ENCODE assay signal across 8 cellular contexts in the genomic region with DNA sequence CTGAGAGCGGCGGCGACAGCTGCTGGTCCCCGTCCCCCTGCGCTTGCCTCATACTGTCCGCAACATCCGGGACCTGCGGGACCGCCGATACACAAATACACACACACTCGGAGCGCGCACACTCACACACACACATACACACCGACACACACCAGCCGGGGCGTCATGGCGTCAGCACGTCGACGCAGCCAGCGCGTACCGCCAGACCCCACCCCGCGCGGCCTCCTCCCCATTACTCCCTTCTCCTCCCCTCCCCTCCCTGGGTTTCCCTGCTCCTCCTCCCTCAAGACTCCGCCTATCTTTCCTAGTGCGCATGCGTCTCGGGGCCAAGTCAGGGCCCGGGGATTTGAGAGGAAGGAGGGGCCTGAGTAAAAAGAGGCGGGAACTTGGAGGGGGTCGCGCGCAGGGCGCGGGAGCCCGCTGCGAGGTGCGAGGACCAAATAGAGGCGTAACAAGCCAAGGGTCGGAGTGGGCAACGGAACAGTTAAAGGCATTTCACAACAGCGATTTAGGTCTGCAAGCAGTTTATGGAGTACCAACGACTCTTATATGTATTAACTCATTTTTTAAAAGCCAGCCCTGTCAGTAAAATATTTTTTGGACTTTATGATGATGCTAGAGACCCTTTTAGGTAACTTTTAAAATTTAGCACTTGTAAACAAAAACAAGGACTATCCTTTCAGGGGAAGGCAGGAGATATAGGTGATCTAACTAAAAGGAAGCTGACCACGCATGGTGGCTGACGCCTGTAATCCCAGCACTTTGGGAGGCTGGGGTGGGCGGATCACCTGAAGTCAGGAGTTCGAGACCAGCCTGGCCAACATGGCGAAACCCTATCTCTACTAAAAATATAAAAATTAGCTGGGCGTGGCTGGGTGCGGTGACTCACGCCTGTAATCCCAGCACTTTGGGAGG. TPM values are rescaled to one million over a fixed set of nuclear protein-coding genes. Genes with fewer than 3 reads are reported as not detected.
DNase-seq lines count a peak whose midpoint lies in the region; ATAC-seq and TF ChIP-seq lines count a peak whose summit lies in the region.

A gene (minus strand): TSS at position 165 of the 915 bp plus-strand sequence. CDS start 55,287 bp downstream, outside the sequence.

- H3K36me3 ChIP-seq in CD8-positive, alpha-beta T cell (ENCODE audit: insufficient read depth, low read length), result peaks cover 8% of the 10 kb centered on the region
- peaks cover 7% of the 10 kb centered on the region for H3K36me3 ChIP-seq in effector memory CD4-positive, alpha-beta T cell (ENCODE audit: control insufficient read depth, insufficient read depth, low read length)

- CTCF ChIA-PET in CD8-positive, alpha-beta T cell (lab: Charles Lee), result interaction anchor here (0.6 to 1.9 kb wide), 3 partner anchors 17 to 250 kb away, joined by 3 to 13 read pairs (median 4); no protein-coding TSS in a partner anchor
- CTCF ChIA-PET in activated CD8-positive, alpha-beta memory T cell treated with anti-CD3 and anti-CD28 coated beads for 36 hours (lab: Charles Lee), result interaction anchor here (0.7 to 1.3 kb wide), 5 partner anchors 18 to 162 kb away, joined by 3 to 8 read pairs (median 6); a partner anchor contains a TSS

- no peaks in the 10 kb centered on the region for H3K27me3 Mint-ChIP-seq in CD8-positive, alpha-beta T cell (ENCODE audit: low read depth)

- peak; percentile 97 to 99 (median 99) for DNase-seq in CD8-positive, alpha-beta T cell
- DNase-seq in HT-29 (ENCODE audit: low spot score) (peak; percentile 97), NOMO-1 (lab: John Stamatoyannopoulos, UW; ENCODE audit: unreplicated experiment in 2 of 2) (peak; percentile 97 to 99), medulla oblongata (ENCODE audit: extremely low spot score) (peak; percentile 100)
- peak; percentile 98 to 99 (median 98) for DNase-seq in effector memory CD4-positive, alpha-beta T cell
- peak; percentile 99 for DNase-seq in stimulated activated CD8-positive, alpha-beta memory T cell treated with anti-CD3 and anti-CD28 coated beads, Interleukin-12 subunit alpha, Interleukin-12 subunit beta, amount 100 ng/mL, for 1 hour (ENCODE audit: low read depth)

- peak; percentile 94 for ATAC-seq in CD8-positive, alpha-beta T cell
- peak; percentile 69 for ATAC-seq in GM19467 (IDR thresholded peaks at IDR 0.05; ENCODE audit: unreplicated experiment)

- intact Hi-C loops in CD8-positive, alpha-beta T cell (cut with DNase I, micrococcal nuclease), result loop anchor here (1.0 to 5.0 kb wide), 13 partner anchors 10 to 474 kb away; a partner anchor contains a TSS

- H3K27ac ChIP-seq in CD8-positive, alpha-beta T cell (ENCODE audit: low read depth, low read length), result peak within 1 kb of the TSS; percentile 91
- peak within 1 kb of the TSS; percentile 98 for H3K27ac ChIP-seq in effector memory CD4-positive, alpha-beta T cell (ENCODE audit: insufficient read depth, low read length, poor library complexity, severe bottlenecking)

- H3K27me3 ChIP-seq in CD8-positive, alpha-beta T cell (ENCODE audit: insufficient read depth, low read length), result no peaks in the 10 kb centered on the region
- no peaks in the 10 kb centered on the region for H3K27me3 ChIP-seq in effector memory CD4-positive, alpha-beta T cell (replicated peaks; ENCODE audit: control insufficient read depth, insufficient read depth, low read length, poor library complexity, severe bottlenecking)

- H3K36me3 Mint-ChIP-seq in CD8-positive, alpha-beta T cell, result peaks cover 28% of the 10 kb centered on the region

- peak within 1 kb of the TSS; percentile 100 for H3K27ac Mint-ChIP-seq in CD8-positive, alpha-beta T cell

- H3K4me1 ChIP-seq in CD8-positive, alpha-beta T cell (ENCODE audit: insufficient read depth, low read length), result peaks cover 29% of the 10 kb centered on the region
- H3K4me1 ChIP-seq in effector memory CD4-positive, alpha-beta T cell (ENCODE audit: control insufficient read depth, insufficient read depth, low read length, poor library complexity, severe bottlenecking), result peaks cover 28% of the 10 kb centered on the region

- peak within 1 kb of the TSS; percentile 97 for H3K4me3 Mint-ChIP-seq in CD8-positive, alpha-beta T cell

- peaks cover 49% of the 10 kb centered on the region for H3K4me1 Mint-ChIP-seq in CD8-positive, alpha-beta T cell (ENCODE audit: low read depth)

- H3K9me3 Mint-ChIP-seq in CD8-positive, alpha-beta T cell, result no peaks in the 10 kb centered on the region

- POLR2A ChIA-PET in CD8-positive, alpha-beta T cell (lab: Charles Lee), result interaction anchor here (0.6 to 3.4 kb wide), 9 partner anchors 9 to 110 kb away, joined by 3 to 12 read pairs (median 4); a partner anchor contains a TSS
- POLR2A ChIA-PET in activated CD8-positive, alpha-beta memory T cell treated with anti-CD3 and anti-CD28 coated beads for 36 hours (lab: Charles Lee), result interaction anchor here (0.9 to 1.0 kb wide), 2 partner anchors 30 to 37 kb away, joined by 4 to 11 read pairs; no protein-coding TSS in a partner anchor

- peak within 1 kb of the TSS; percentile 81 for H3K4me3 ChIP-seq in CD8-positive, alpha-beta T cell (ENCODE audit: low read depth, low read length)
- H3K4me3 ChIP-seq in effector memory CD4-positive, alpha-beta T cell (ENCODE audit: insufficient read depth, low read depth, low read length, poor library complexity, severe bottlenecking), result peak within 1 kb of the TSS; percentile 60

- no peaks in the 10 kb centered on the region for H3K9me3 ChIP-seq in CD8-positive, alpha-beta T cell (ENCODE audit: low read length)
- H3K9me3 ChIP-seq in effector memory CD4-positive, alpha-beta T cell (ENCODE audit: control insufficient read depth, low read length), result no peaks in the 10 kb centered on the region

- no peak for TF ChIP-seq CTCF in CD8-positive, alpha-beta T cell (IDR thresholded peaks at IDR 0.05)

RNA-seq across cellular contexts. Expression of the gene that starts here (rescaled TPM):
- 10 to 100 TPM; 30.5 to 34.3 TPM for total RNA-seq in CD8-positive, alpha-beta T cell
- 37.4 and 60.5 TPM in 2 replicates for total RNA-seq in HT-29 (2014; rRNA removed; shearing (Covaris generic))
- 10 to 100 TPM; 65.2 to 77.4 TPM for total RNA-seq in activated CD8-positive, alpha-beta memory T cell treated with anti-CD3 and anti-CD28 coated beads for 36 hours

Comparison
In these comparisons a context has a peak if more than half of its experiments do, and no peak if none do; other contexts are left out.
1. Peak in every context shown above with its lines: DNase-seq, ATAC-seq, H3K4me3 ChIP-seq and H3K27ac ChIP-seq.